ENCODE assay signal across 10 cellular contexts in genomic region chr16:12539185-12539929, GRCh38.
DNase-seq lines count a peak whose midpoint lies in the region; ATAC-seq and TF ChIP-seq lines count a peak whose summit lies in the region.
"Had no signal": no experiment of that assay in that cellular context is flagged by ENCODE, and none has a peak within 500 bp of the region (broad histone marks: within the 10 kb centered on the region; RNA-seq: fewer than 3 reads in every experiment).

No MANE protein-coding gene starts in this region.

- H3K4me3 ChIP-seq in suprapubic skin = no peak overlapping the region
- H3K4me3 ChIP-seq: upper lobe of right lung had no signal

- no peaks in the 10 kb centered on the region for H3K27me3 ChIP-seq in suprapubic skin
- H3K27me3 ChIP-seq: upper lobe of right lung had no signal

- no peak for TF ChIP-seq CTCF in brain (conservative IDR thresholded peaks at IDR 0.05)
- no peak for TF ChIP-seq CTCF in suprapubic skin (IDR thresholded peaks at IDR 0.05)
- no peak for TF ChIP-seq CTCF in mesothelial cell of epicardium (IDR thresholded peaks at IDR 0.05; ENCODE audit: unreplicated experiment)

- no peaks in the 10 kb centered on the region for H3K36me3 ChIP-seq in suprapubic skin
- H3K36me3 ChIP-seq: upper lobe of right lung had no signal

- H3K27me3 Mint-ChIP-seq in brain (no peaks in the 10 kb centered on the region), mesothelial cell of epicardium (ENCODE audit: low read depth) (no peaks in the 10 kb centered on the region)

- H3K4me1 Mint-ChIP-seq in brain (peaks cover 46% of the 10 kb centered on the region), mesothelial cell of epicardium (peaks cover 10% of the 10 kb centered on the region)

- peak; percentile 41 for DNase-seq in activated naive CD4-positive, alpha-beta T cell treated with Interleukin-2 at 50 U/mL for 16 hours
- no peak for DNase-seq in activated naive CD4-positive, alpha-beta T cell (lab: John Stamatoyannopoulos, UW)
- DNase-seq in HT1080 (ENCODE audit: low read depth) (peak; percentile 63), suprapubic skin (ENCODE audit: low spot score in 2 of 2) (no peak), mesothelial cell of epicardium (ENCODE audit: low spot score in 2 of 2, unreplicated experiment in 2 of 2) (no peak), NCI-H748 treated with DMSO at 0.1 percent for 48 hours (lab: John Stamatoyannopoulos, UW) (no peak)
- DNase-seq: SW 1271, upper lobe of right lung had no signal

- TF ChIP-seq EP300 in suprapubic skin (IDR thresholded peaks at IDR 0.05) = no peak

- peak overlapping the region; percentile 34 for H3K27ac ChIP-seq in suprapubic skin
- H3K27ac ChIP-seq: upper lobe of right lung had no signal

- H3K27ac Mint-ChIP-seq in brain (peak overlapping the region in 3 of 5 experiments; percentile 28 to 82 (median 47)), mesothelial cell of epicardium (no peak overlapping the region)

- ATAC-seq in HG03521 (IDR thresholded peaks at IDR 0.05; ENCODE audit: unreplicated experiment) = no peak
- ATAC-seq: upper lobe of right lung had no signal

- no peak for TF ChIP-seq POLR2A in suprapubic skin (IDR thresholded peaks at IDR 0.05)

- H3K4me3 Mint-ChIP-seq in brain (no peak overlapping the region), mesothelial cell of epicardium (no peak overlapping the region)

- H3K9me3 ChIP-seq in suprapubic skin = no peaks in the 10 kb centered on the region
- H3K9me3 ChIP-seq: upper lobe of right lung had no signal

- H3K9me3 Mint-ChIP-seq in brain (no peaks in the 10 kb centered on the region), mesothelial cell of epicardium (no peaks in the 10 kb centered on the region)

- H3K4me1 ChIP-seq in suprapubic skin = peaks cover 33% of the 10 kb centered on the region
- H3K4me1 ChIP-seq: upper lobe of right lung had no signal

- 73% methylated on average over 8 of the region's 8 CpGs for WGBS in suprapubic skin

- H3K36me3 Mint-ChIP-seq in brain (no peaks in the 10 kb centered on the region), mesothelial cell of epicardium (no peaks in the 10 kb centered on the region)

Comparison
In these comparisons a context has a peak if more than half of its experiments do, and no peak if none do; other contexts are left out.
1. DNase-seq: peak in activated naive CD4-positive, alpha-beta T cell treated with Interleukin-2 at 50 U/mL for 16 hours (single experiment) and HT1080 (single experiment); none in activated naive CD4-positive, alpha-beta T cell (0 of 4), suprapubic skin (0 of 2), mesothelial cell of epicardium (0 of 2) and NCI-H748 treated with DMSO at 0.1 percent for 48 hours (single experiment).